Comparison of ENCODE assay signal across 18 cellular contexts in the genomic region with DNA sequence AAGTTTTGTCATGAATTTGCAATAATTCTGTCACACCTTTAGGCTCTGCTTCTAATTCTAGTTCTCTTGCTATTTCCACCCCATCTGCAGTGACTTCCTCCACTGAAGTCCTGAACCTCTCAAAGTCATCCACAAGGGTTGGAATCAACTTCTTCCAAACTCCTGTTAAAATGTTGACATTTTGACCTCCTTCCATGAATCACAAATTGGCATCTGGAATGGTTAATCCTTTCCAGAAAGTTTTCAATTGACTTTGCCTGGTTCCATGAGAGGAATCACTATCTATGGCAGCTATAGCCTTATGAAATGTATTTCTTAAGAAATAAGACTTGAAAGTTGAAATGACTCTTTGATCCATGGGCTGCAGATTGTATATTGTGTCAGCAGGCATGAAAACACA. TPM values are rescaled to one million over a fixed set of nuclear protein-coding genes. Genes with fewer than 3 reads are reported as not detected.
A peak's percentile ranks its signal among the peaks of the same experiment; 100 is the strongest.
DNase-seq lines count a peak whose midpoint lies in the region; ATAC-seq, FAIRE-seq and TF ChIP-seq lines count a peak whose summit lies in the region.
"Had no signal": no experiment of that assay in that cellular context is flagged by ENCODE, and none has a peak within 500 bp of the region (broad histone marks: within the 10 kb centered on the region; RNA-seq: fewer than 3 reads in every experiment).

No MANE protein-coding gene starts in this region.

- no peak for FAIRE-seq in K562 (lab: Jason Lieb, UNC)
- FAIRE-seq: A204.1, H1 had no signal

- H3K4me2 ChIP-seq in GM23248 (ENCODE audit: unreplicated experiment) (no peak overlapping the region), K562 (ENCODE audit: insufficient read depth, low read length) (no peak overlapping the region)
- H3K4me2 ChIP-seq: BLaER1, KMS-11 had no signal

- no peak overlapping the region for H3K4me3 ChIP-seq in GM23248
- H3K4me3 ChIP-seq in K562: no peak overlapping the region
- no peak overlapping the region for H3K4me3 ChIP-seq in fibroblast of mammary gland (ENCODE audit: control insufficient read depth, low read depth, low read length)
- H3K4me3 ChIP-seq: BLaER1, GM12878 had no signal

- POLR2A ChIA-PET in K562 (lab: Yijun Ruan, JAX): interaction anchor here (0.6 to 1.7 kb wide), 3 partner anchors 14 to 1659 kb away, joined by 3 read pairs; no protein-coding TSS in a partner anchor

- CTCF ChIA-PET in K562 (lab: Yijun Ruan, JAX; ENCODE audit: low intra/inter-chr PET ratio): no interaction called here

- no peaks in the 10 kb centered on the region for H3K4me1 Mint-ChIP-seq in memory B cell
- H3K4me1 Mint-ChIP-seq: CD4-positive, alpha-beta memory T cell had no signal

- no peaks in the 10 kb centered on the region for H3K9me3 Mint-ChIP-seq in memory B cell

- H3K27me3 ChIP-seq in GM23248 (replicated peaks; ENCODE audit: insufficient read depth) (no peaks in the 10 kb centered on the region), K562 (ENCODE audit: control insufficient read depth in 2 of 2, insufficient read depth in 2 of 2, low read length in 2 of 2) (no peaks in the 10 kb centered on the region)
- H3K27me3 ChIP-seq: BLaER1 had no signal

- H3K9me1 ChIP-seq in K562 (ENCODE audit: control insufficient read depth, insufficient read depth, low read length): no peaks in the 10 kb centered on the region

- H3K9me2 ChIP-seq in GM23248 (ENCODE audit: insufficient read depth): no peaks in the 10 kb centered on the region; the same call in 1 of the 2 replicates

- peaks cover 38% of the 10 kb centered on the region for H3F3A ChIP-seq in GM23248 (ENCODE audit: insufficient read depth)

- H3K27ac ChIP-seq in GM23248: no peak overlapping the region
- no peak overlapping the region for H3K27ac ChIP-seq in K562 (ENCODE audit: extremely low read depth, low read depth, low read length)
- H3K27ac ChIP-seq: BLaER1, KMS-11 had no signal

- no peaks in the 10 kb centered on the region for H3K79me2 ChIP-seq in GM23248 (ENCODE audit: insufficient read depth)
- no peaks in the 10 kb centered on the region for H3K79me2 ChIP-seq in K562 (ENCODE audit: control insufficient read depth, insufficient read depth, low read length)

- TF ChIP-seq RAD21 in K562 (CRISPR knock-in tag; conservative IDR thresholded peaks at IDR 0.05 in 1 of 2, IDR thresholded peaks at IDR 0.05 in 1 of 2): no peak

- H3K27ac Mint-ChIP-seq in memory B cell: peak overlapping the region; percentile 40
- H3K27ac Mint-ChIP-seq: CD14-positive monocyte, H9 had no signal

- peaks cover 20% of the 10 kb centered on the region for H3K36me3 Mint-ChIP-seq in memory B cell

- no peak for TF ChIP-seq POLR2A in K562 (conservative IDR thresholded peaks at IDR 0.05)

- no peaks in the 10 kb centered on the region for H3K9me3 ChIP-seq in GM23248 (ENCODE audit: low read depth)
- H3K9me3 ChIP-seq in K562 (replicated peaks; ENCODE audit: control insufficient read depth, insufficient read depth, low read depth, low read length): no peaks in the 10 kb centered on the region; the same call in 1 of the 2 replicates

- H3K4me3 Mint-ChIP-seq in memory B cell: no peak overlapping the region
- H3K4me3 Mint-ChIP-seq: CD14-positive monocyte; CD4-positive, alpha-beta memory T cell; H9 had no signal

- in situ Hi-C loops in GM23248 (cut with MboI) (no loop called here), K562 (cut with MboI) (no loop called here)

- ATAC-seq in K562 (no peak; the same call in 2 of the 3 replicates), memory B cell (ENCODE audit: low read depth) (no peak)
- ATAC-seq: GM12878 had no signal

- H3K4me1 ChIP-seq in GM23248 (ENCODE audit: insufficient read depth): peaks cover 22% of the 10 kb centered on the region
- no peaks in the 10 kb centered on the region for H3K4me1 ChIP-seq in K562 (replicated peaks in 1 of 2; ENCODE audit: control insufficient read depth in 2 of 2, insufficient read depth in 2 of 2, low read length in 2 of 2)
- H3K4me1 ChIP-seq: BLaER1 had no signal

- TF ChIP-seq CTCF in K562 (IDR thresholded peaks at IDR 0.05 in 2 of 3, conservative IDR thresholded peaks at IDR 0.05 in 1 of 3; ENCODE audit: insufficient read depth in 2 of 3, low read depth in 1 of 3, low read length in 3 of 3): no peak
- no peak for TF ChIP-seq CTCF in fibroblast of mammary gland (conservative IDR thresholded peaks at IDR 0.05; ENCODE audit: control insufficient read depth, insufficient read depth, low read depth, low read length)

- H3K9ac ChIP-seq in GM23248: no peak overlapping the region
- H3K9ac ChIP-seq in K562 (ENCODE audit: insufficient read depth in 1 of 2, low read depth in 2 of 2, low read length in 2 of 2): no peak overlapping the region
- H3K9ac ChIP-seq: BLaER1, KMS-11 had no signal

- H3K27me3 Mint-ChIP-seq in memory B cell: no peaks in the 10 kb centered on the region
- H3K27me3 Mint-ChIP-seq: CD4-positive, alpha-beta memory T cell had no signal

- DNase-seq in GM23248: peak; percentile 20
- no peak for DNase-seq in K562 (ENCODE audit: extremely low read depth in 1 of 4, low spot score in 3 of 4)
- peak; percentile 54 for DNase-seq in fibroblast of mammary gland (ENCODE audit: low read depth)
- no peak for DNase-seq in memory B cell (ENCODE audit: low spot score in 2 of 2)
- no peak for DNase-seq in NCI-H1092 (lab: John Stamatoyannopoulos, UW)
- DNase-seq in NCI-H2107 treated with DMSO at 0.1 percent for 48 hours (lab: John Stamatoyannopoulos, UW; ENCODE audit: unreplicated experiment): no peak
- DNase-seq in NCI-H187 (lab: John Stamatoyannopoulos, UW): no peak
- DNase-seq in activated CD4-positive, alpha-beta T cell treated with anti-CD3 and anti-CD28 coated beads, Interleukin-2, amount 50 U/mL, for 1 hour: no peak
- DNase-seq: CD4-positive, alpha-beta memory T cell; DMS153; DMS79; H9 had no signal

- intact Hi-C loops in K562 (cut with micrococcal nuclease): no loop called here

- H4K20me1 ChIP-seq in GM23248 (ENCODE audit: insufficient read depth): no peaks in the 10 kb centered on the region
- H4K20me1 ChIP-seq in K562 (replicated peaks; ENCODE audit: control insufficient read depth, insufficient read depth, low read length): no peaks in the 10 kb centered on the region
- H4K20me1 ChIP-seq: BLaER1 had no signal

- TF ChIP-seq EP300 in K562 (IDR thresholded peaks at IDR 0.05; ENCODE audit: low read length): no peak

- H2AFZ ChIP-seq in GM23248 (no peak overlapping the region), K562 (ENCODE audit: low read depth, low read length) (no peak overlapping the region)

- no TSS peak for BruUV-seq in K562 (replicated peaks; lab: Mats Ljungman, UMichigan)

- peaks cover 7% of the 10 kb centered on the region; the same call in 1 of the 2 replicates for H3K36me3 ChIP-seq in GM23248 (ENCODE audit: low read depth)
- H3K36me3 ChIP-seq in K562 (ENCODE audit: control insufficient read depth, insufficient read depth, low read length): peaks cover 26% of the 10 kb centered on the region; the same call in 2 of the 3 replicates

TF ChIP-seq in K562, 482 proteins besides CTCF, POLR2A, EP300 and RAD21:
- TF ChIP-seq POLR2B (IDR thresholded peaks at IDR 0.05; ENCODE audit: low read depth, partially characterized antibody) (peak; percentile 4), MECOM (CRISPR knock-in tag; IDR thresholded peaks at IDR 0.05) (no peak)

RNA-seq across cellular contexts. Expression of a gene that starts 19.7 kb away (rescaled TPM):
- total RNA-seq in GM23248 (2014; rRNA removed; shearing (Covaris generic)): 38.4 and 38.7 TPM in 2 replicates
- polyA plus RNA-seq in GM23248 (2016; fragmentation: Nextera tagmentation; extraction: Ambion mirVana) (54.4 and 54.9 TPM in 2 replicates), K562 (2011; rRNA removed) (29.0 and 35.8 TPM in 2 replicates), K562 (2014; fragmentation: Illumina TruSeq; extraction: Trizol) (9.2 and 10.7 TPM in 2 replicates), K562 (2014; fragmentation: Nextera tagmentation; extraction: Ambion mirVana) (1 to 10 TPM; 3.4 to 6.1 TPM), K562 (2014; rRNA removed) (14.8 and 15.7 TPM in 2 replicates)
- total RNA-seq in K562 (2011; cell fraction: chromatin; rRNA removed; ENCODE audit: low replicate concordance): 63.5 and 68.0 TPM in 2 replicates
- 26.0 and 28.6 TPM in 2 replicates for total RNA-seq in K562 (2011; cell fraction: nucleolus; rRNA removed)
- total RNA-seq in K562 (2011; cell fraction: nucleoplasm; rRNA removed): 55.2 and 88.0 TPM in 2 replicates
- total RNA-seq in K562 (2014; rRNA removed) (20.5 and 21.6 TPM in 2 replicates), K562 (2014; rRNA removed; fragmentation: Illumina TruSeq; extraction: Trizol) (28.7 and 34.2 TPM in 2 replicates), K562 (2015; rRNA removed; fragmentation: Illumina TruSeq; extraction: Trizol) (28.1 and 28.4 TPM in 2 replicates), K562 (2021) (46.6 and 50.1 TPM in 2 replicates)
- 10.7 and 20.6 TPM in 2 replicates for polyA plus RNA-seq in K562 (2011; cell fraction: cytosol; rRNA removed)
- 16.6 and 19.0 TPM in 2 replicates for polyA plus RNA-seq in K562 (2011; cell fraction: nucleus; rRNA removed)
- 6.7 and 9.0 TPM in 2 replicates for polyA plus RNA-seq in K562 (2012)
- polyA minus RNA-seq in K562 (2011; rRNA and poly(A)+ RNA removed): 111 and 122 TPM in 2 replicates
- polyA minus RNA-seq in K562 (2011; cell fraction: cytosol; rRNA and poly(A)+ RNA removed): 48.0 and 48.3 TPM in 2 replicates
- 15.2 and 18.5 TPM in 2 replicates for polyA minus RNA-seq in K562 (2011; cell fraction: nucleus; rRNA and poly(A)+ RNA removed)

RNA-seq across cellular contexts. Expression of a gene that starts 27.3 kb away (rescaled TPM):
- total RNA-seq in GM23248 (2014; rRNA removed; shearing (Covaris generic)): 32.9 and 36.6 TPM in 2 replicates
- polyA plus RNA-seq in GM23248 (2016; fragmentation: Nextera tagmentation; extraction: Ambion mirVana) (62.9 and 67.2 TPM in 2 replicates), K562 (2011; rRNA removed) (44.9 and 69.9 TPM in 2 replicates), K562 (2014; fragmentation: Illumina TruSeq; extraction: Trizol) (50.7 and 60.1 TPM in 2 replicates), K562 (2014; fragmentation: Nextera tagmentation; extraction: Ambion mirVana) (10 to 100 TPM; 87.0 to 90.2 TPM), K562 (2014; rRNA removed) (54.8 and 63.2 TPM in 2 replicates)
- total RNA-seq in K562 (2011; cell fraction: chromatin; rRNA removed; ENCODE audit: low replicate concordance): 7.1 and 15.3 TPM in 2 replicates
- total RNA-seq in K562 (2011; cell fraction: nucleolus; rRNA removed): 4.0 and 4.3 TPM in 2 replicates
- 6.7 and 13.7 TPM in 2 replicates for total RNA-seq in K562 (2011; cell fraction: nucleoplasm; rRNA removed)
- total RNA-seq in K562 (2014; rRNA removed) (41.4 and 52.1 TPM in 2 replicates), K562 (2014; rRNA removed; fragmentation: Illumina TruSeq; extraction: Trizol) (73.5 and 78.1 TPM in 2 replicates), K562 (2015; rRNA removed; fragmentation: Illumina TruSeq; extraction: Trizol) (71.1 and 81.7 TPM in 2 replicates), K562 (2021) (57.0 and 64.4 TPM in 2 replicates)
- 10.0 and 21.7 TPM in 2 replicates for polyA plus RNA-seq in K562 (2011; cell fraction: cytosol; rRNA removed)
- 7.3 and 11.7 TPM in 2 replicates for polyA plus RNA-seq in K562 (2011; cell fraction: nucleus; rRNA removed)
- polyA plus RNA-seq in K562 (2012): 42.3 and 51.3 TPM in 2 replicates
- polyA minus RNA-seq in K562 (2011; rRNA and poly(A)+ RNA removed): 87.3 and 88.4 TPM in 2 replicates
- 19.4 and 21.4 TPM in 2 replicates for polyA minus RNA-seq in K562 (2011; cell fraction: cytosol; rRNA and poly(A)+ RNA removed)
- polyA minus RNA-seq in K562 (2011; cell fraction: nucleus; rRNA and poly(A)+ RNA removed): 4.7 and 8.7 TPM in 2 replicates

Comparison
In these comparisons a context has a peak if more than half of its experiments do, and no peak if none do; other contexts are left out.
1. DNase-seq: peak in GM23248 (single experiment) and fibroblast of mammary gland (single experiment); none in K562 (0 of 4), memory B cell (0 of 2), NCI-H1092 (single experiment), NCI-H2107 treated with DMSO at 0.1 percent for 48 hours (single experiment), NCI-H187 (0 of 2) and activated CD4-positive, alpha-beta T cell treated with anti-CD3 and anti-CD28 coated beads, Interleukin-2, amount 50 U/mL, for 1 hour (single experiment).